In genomic region chr9:72924116-72924790, GRCh38 we compare ENCODE assay signal across 27 cellular contexts. TPM values are rescaled to one million over a fixed set of nuclear protein-coding genes. Genes with fewer than 3 reads are reported as not detected.
A peak's percentile ranks its signal among the peaks of the same experiment; 100 is the strongest.
DNase-seq lines count a peak whose midpoint lies in the region; ATAC-seq, FAIRE-seq and TF ChIP-seq lines count a peak whose summit lies in the region.
"Had no signal": no experiment of that assay in that cellular context is flagged by ENCODE, and none has a peak within 500 bp of the region (broad histone marks: within the 10 kb centered on the region; RNA-seq: fewer than 3 reads in every experiment).

No MANE protein-coding gene starts in this region.

- intact Hi-C loops in endothelial cell of umbilical vein (cut with micrococcal nuclease) = loop anchor here (2.0 kb wide), 5 partner anchors 13 to 159 kb away; no protein-coding TSS in a partner anchor
- intact Hi-C loops in CD8-positive, alpha-beta T cell (cut with DNase I, micrococcal nuclease) = no loop called here

- H3K4me3 ChIP-seq in RWPE2 (ENCODE audit: severe bottlenecking) = no peak overlapping the region
- H3K4me3 ChIP-seq in endothelial cell of umbilical vein (replicated peaks in 1 of 3; ENCODE audit: insufficient read depth in 1 of 3, low read depth in 1 of 3, low read length in 3 of 3) = no peak overlapping the region
- H3K4me3 ChIP-seq in neutrophil (ENCODE audit: low read depth in 1 of 2, low read length in 1 of 2) = no peak overlapping the region
- no peak overlapping the region for H3K4me3 ChIP-seq in CD8-positive, alpha-beta T cell (ENCODE audit: low read depth, low read length)
- H3K4me3 ChIP-seq: GM12878, GM23338, HAP-1, MG63, SJCRH30 had no signal

- ATAC-seq in RWPE2 (ENCODE audit: low read depth) (no peak), GM21786 (IDR thresholded peaks at IDR 0.05; ENCODE audit: unreplicated experiment) (no peak)
- ATAC-seq in CD8-positive, alpha-beta T cell = no peak
- ATAC-seq: GM12878, GM23338, PC-3, Right ventricle myocardium inferior, SK-N-SH treated with all-trans-retinoic acid at 6 μM for 48 hours had no signal

- H3K27ac ChIP-seq in RWPE2 (ENCODE audit: poor library complexity, severe bottlenecking) = peak overlapping the region; percentile 26
- no peak overlapping the region for H3K27ac ChIP-seq in endothelial cell of umbilical vein (ENCODE audit: insufficient read depth, low read depth, low read length)
- H3K27ac ChIP-seq in neutrophil = peak overlapping the region; percentile 77
- H3K27ac ChIP-seq in CD8-positive, alpha-beta T cell (ENCODE audit: low read depth, low read length) = no peak overlapping the region
- H3K27ac ChIP-seq: SJCRH30 had no signal

- H3K36me3 Mint-ChIP-seq in HFFc6 (ENCODE audit: low read depth) = peaks cover 36% of the 10 kb centered on the region
- H3K36me3 Mint-ChIP-seq in CD8-positive, alpha-beta T cell = no peaks in the 10 kb centered on the region
- H3K36me3 Mint-ChIP-seq: CD8-positive, alpha-beta memory T cell had no signal

- no peak overlapping the region for H3K4me2 ChIP-seq in endothelial cell of umbilical vein (ENCODE audit: insufficient read depth, low read length)
- H3K4me2 ChIP-seq: GM23338 had no signal

- H3K27me3 ChIP-seq in RWPE2 (ENCODE audit: insufficient read depth, poor library complexity, severe bottlenecking) = no peaks in the 10 kb centered on the region
- no peaks in the 10 kb centered on the region for H3K27me3 ChIP-seq in endothelial cell of umbilical vein (ENCODE audit: control insufficient read depth in 2 of 2, insufficient read depth in 2 of 2, low read length in 2 of 2)
- H3K27me3 ChIP-seq in neutrophil = no peaks in the 10 kb centered on the region
- no peaks in the 10 kb centered on the region for H3K27me3 ChIP-seq in CD8-positive, alpha-beta T cell (ENCODE audit: insufficient read depth, low read length)
- H3K27me3 ChIP-seq: MG63, SJCRH30 had no signal

- no peaks in the 10 kb centered on the region for H3K27me3 Mint-ChIP-seq in HFFc6 (ENCODE audit: insufficient read depth)
- H3K27me3 Mint-ChIP-seq in CD8-positive, alpha-beta T cell (ENCODE audit: low read depth) = peaks cover under 1% of the 10 kb centered on the region

- no peaks in the 10 kb centered on the region for H3K9me3 Mint-ChIP-seq in HFFc6
- H3K9me3 Mint-ChIP-seq in CD8-positive, alpha-beta T cell = no peaks in the 10 kb centered on the region
- H3K9me3 Mint-ChIP-seq: GM23338 had no signal

- H3K79me2 ChIP-seq in endothelial cell of umbilical vein (ENCODE audit: control insufficient read depth, insufficient read depth, low read length) = no peaks in the 10 kb centered on the region

- H3K9me3 ChIP-seq in RWPE2 (ENCODE audit: severe bottlenecking) = no peaks in the 10 kb centered on the region
- no peaks in the 10 kb centered on the region for H3K9me3 ChIP-seq in endothelial cell of umbilical vein (replicated peaks; ENCODE audit: control insufficient read depth, insufficient read depth, low read length)
- H3K9me3 ChIP-seq in neutrophil = no peaks in the 10 kb centered on the region
- no peaks in the 10 kb centered on the region for H3K9me3 ChIP-seq in CD8-positive, alpha-beta T cell (ENCODE audit: low read length)
- H3K9me3 ChIP-seq: HAP-1, MG63, SJCRH30 had no signal

- no peak for FAIRE-seq in endothelial cell of umbilical vein (lab: Jason Lieb, UNC)
- FAIRE-seq: GM12878 had no signal

- TF ChIP-seq POLR2A in endothelial cell of umbilical vein (IDR thresholded peaks at IDR 0.05; ENCODE audit: low read depth, low read length) = no peak

- H4K20me1 ChIP-seq in endothelial cell of umbilical vein (replicated peaks; ENCODE audit: control insufficient read depth, extremely low read depth, insufficient read depth, low read length) = no peaks in the 10 kb centered on the region

- no peak for TF ChIP-seq CTCF in HFFc6 (IDR thresholded peaks at IDR 0.05)
- TF ChIP-seq CTCF in RWPE2 (IDR thresholded peaks at IDR 0.05; ENCODE audit: poor library complexity, severe bottlenecking) = no peak
- no peak for TF ChIP-seq CTCF in endothelial cell of umbilical vein (IDR thresholded peaks at IDR 0.05; ENCODE audit: extremely low read depth in 1 of 2, insufficient read depth in 1 of 2, low read depth in 1 of 2, low read length in 2 of 2)
- no peak for TF ChIP-seq CTCF in neutrophil (IDR thresholded peaks at IDR 0.05)
- TF ChIP-seq CTCF in CD8-positive, alpha-beta T cell (IDR thresholded peaks at IDR 0.05) = no peak

- dilution Hi-C loops in endothelial cell of umbilical vein (cut with MboI; ENCODE audit: extremely low pct_ligation_motif_present, low sequenced_read_pairs) = no loop called here

- no peaks in the 10 kb centered on the region for H3K9me1 ChIP-seq in endothelial cell of umbilical vein (replicated peaks; ENCODE audit: control insufficient read depth, extremely low read depth, insufficient read depth, low read length)

- H3K9ac ChIP-seq in endothelial cell of umbilical vein (replicated peaks; ENCODE audit: extremely low read depth, insufficient read depth, low read length) = no peak overlapping the region

- peaks cover 39% of the 10 kb centered on the region for H3K4me1 Mint-ChIP-seq in HFFc6 (ENCODE audit: low read depth)
- no peaks in the 10 kb centered on the region for H3K4me1 Mint-ChIP-seq in CD8-positive, alpha-beta T cell (ENCODE audit: low read depth)
- H3K4me1 Mint-ChIP-seq: CD8-positive, alpha-beta memory T cell had no signal

- no peak overlapping the region for H3K4me3 Mint-ChIP-seq in HFFc6
- no peak overlapping the region for H3K4me3 Mint-ChIP-seq in CD8-positive, alpha-beta T cell
- H3K4me3 Mint-ChIP-seq: CD8-positive, alpha-beta memory T cell; GM23338 had no signal

- H2AFZ ChIP-seq in endothelial cell of umbilical vein (ENCODE audit: low read depth, low read length) = no peak overlapping the region

- BruUV-seq in endothelial cell of umbilical vein (replicated peaks; lab: Mats Ljungman, UMichigan) = no TSS peak

- DNase-seq in HFFc6 (no peak), RWPE2 (ENCODE audit: low spot score) (no peak), endothelial cell of umbilical vein (ENCODE audit: low read depth, low spot score) (peak; percentile 16), dedifferentiated amniotic fluid mesenchymal stem cell (ENCODE audit: extremely low spot score) (no peak), MV-4-11 (lab: John Stamatoyannopoulos, UW) (no peak)
- no peak for DNase-seq in CD8-positive, alpha-beta T cell
- DNase-seq: C1 segment of cervical spinal cord; CD8-positive, alpha-beta memory T cell; DMS 273 treated with DMSO at 0.1 percent for 48 hours; DMS79; EL; GDM1; KBM-7; MG63; NCI-H2029; NCI-H2227 treated with DMSO at 0.1 percent for 48 hours; NCI-H510A treated with DMSO at 0.1 percent for 48 hours; NK-92 treated with Interleukin-12 subunit alpha and Interleukin-12 subunit beta, amount 100 ng/mL, for 24 hours; PC-3 had no signal

- CTCF ChIA-PET in endothelial cell of umbilical vein (lab: Charles Lee) = interaction anchor here (1.5 kb wide), 1 partner anchor 98 kb away, joined by 4 read pairs; no protein-coding TSS in a partner anchor
- CTCF ChIA-PET in CD8-positive, alpha-beta T cell (lab: Charles Lee) = no interaction called here

- H3K36me3 ChIP-seq in RWPE2 (ENCODE audit: low read depth) (no peaks in the 10 kb centered on the region), endothelial cell of umbilical vein (ENCODE audit: control insufficient read depth in 2 of 2, extremely low read depth in 1 of 2, insufficient read depth in 2 of 2, low read length in 2 of 2) (peaks cover 0 to 9% of the 10 kb centered on the region in 2 experiments), neutrophil (no peaks in the 10 kb centered on the region)
- no peaks in the 10 kb centered on the region for H3K36me3 ChIP-seq in CD8-positive, alpha-beta T cell (ENCODE audit: insufficient read depth, low read length)
- H3K36me3 ChIP-seq: HAP-1, MG63, SJCRH30 had no signal

- POLR2A ChIA-PET in endothelial cell of umbilical vein (lab: Charles Lee) = no interaction called here
- POLR2A ChIA-PET in CD8-positive, alpha-beta T cell (lab: Charles Lee) = no interaction called here

- peaks cover 9% of the 10 kb centered on the region for H3K4me1 ChIP-seq in RWPE2 (ENCODE audit: insufficient read depth, poor library complexity, severe bottlenecking)
- H3K4me1 ChIP-seq in endothelial cell of umbilical vein (ENCODE audit: control insufficient read depth, extremely low read depth, insufficient read depth, low read length) = peaks cover 16% of the 10 kb centered on the region
- peaks cover 15 to 23% of the 10 kb centered on the region in 2 experiments for H3K4me1 ChIP-seq in neutrophil (ENCODE audit: control insufficient read depth in 1 of 2, insufficient read depth in 1 of 2, low read depth in 1 of 2, low read length in 1 of 2)
- H3K4me1 ChIP-seq in CD8-positive, alpha-beta T cell (ENCODE audit: insufficient read depth, low read length) = no peaks in the 10 kb centered on the region
- H3K4me1 ChIP-seq: HAP-1, SJCRH30 had no signal

- peak overlapping the region; percentile 33; the same call in 1 of the 2 replicates for H3K27ac Mint-ChIP-seq in HFFc6
- H3K27ac Mint-ChIP-seq in CD8-positive, alpha-beta T cell = no peak overlapping the region
- H3K27ac Mint-ChIP-seq: GM23338 had no signal

TF ChIP-seq in endothelial cell of umbilical vein, 7 proteins besides CTCF, POLR2A, EP300 and RAD21:
- TF ChIP-seq MYC (IDR thresholded peaks at IDR 0.05; ENCODE audit: low read depth, low read length) (no peak), JUN (IDR thresholded peaks at IDR 0.05; ENCODE audit: borderline replicate concordance, insufficient read depth, insufficient read length, low read depth) (no peak), EZH2 (IDR thresholded peaks at IDR 0.05; ENCODE audit: borderline replicate concordance, low read depth, low read length, severe bottlenecking) (no peak), POLR2AphosphoS5 (IDR thresholded peaks at IDR 0.05; ENCODE audit: insufficient read depth, low read depth, low read length) (no peak), FOS (IDR thresholded peaks at IDR 0.05; ENCODE audit: borderline replicate concordance, insufficient read depth, low read length) (no peak), GATA2 (IDR thresholded peaks at IDR 0.05; ENCODE audit: insufficient read depth, insufficient read length, low read depth, low read length) (no peak)
- TF ChIP-seq, protein P1, sequence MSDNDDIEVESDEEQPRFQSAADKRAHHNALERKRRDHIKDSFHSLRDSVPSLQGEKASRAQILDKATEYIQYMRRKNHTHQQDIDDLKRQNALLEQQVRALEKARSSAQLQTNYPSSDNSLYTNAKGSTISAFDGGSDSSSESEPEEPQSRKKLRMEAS (IDR thresholded peaks at IDR 0.05; ENCODE audit: insufficient read depth, insufficient read length) = no peak

RNA-seq across cellular contexts. Expression of gene ALDH1A1, which starts 28.6 kb away (rescaled TPM):
- 100 to 1,000 TPM; 166 to 720 (median 656) TPM for total RNA-seq in HFFc6 (2021; fragmentation: NEBNext Ultra II Directional; extraction: Animal tissue kit (Norgen Biotek cat#: 25700))
- total RNA-seq in endothelial cell of umbilical vein = 220 and 287 TPM in 2 replicates
- polyA plus RNA-seq in endothelial cell of umbilical vein = 73.4 and 91.1 TPM in 2 replicates
- polyA plus RNA-seq in endothelial cell of umbilical vein (2011; cell fraction: cytosol; rRNA removed) = 125 and 150 TPM in 2 replicates
- 110 and 121 TPM in 2 replicates for polyA plus RNA-seq in endothelial cell of umbilical vein (2011; cell fraction: nucleus; rRNA removed)
- 120 and 220 TPM in 2 replicates for polyA plus RNA-seq in endothelial cell of umbilical vein (2012)
- 138 and 175 TPM in 2 replicates for polyA minus RNA-seq in endothelial cell of umbilical vein
- polyA minus RNA-seq in endothelial cell of umbilical vein (2011; cell fraction: cytosol; rRNA and poly(A)+ RNA removed) = not detected
- 108 and 116 TPM in 2 replicates for polyA minus RNA-seq in endothelial cell of umbilical vein (2011; cell fraction: nucleus; rRNA and poly(A)+ RNA removed)
- total RNA-seq in CD8-positive, alpha-beta T cell = not detected
- total RNA-seq: PC-3 had no signal
- polyA plus RNA-seq: CD8-positive, alpha-beta memory T cell had no signal

Comparison
In these comparisons a context has a peak if more than half of its experiments do, and no peak if none do; other contexts are left out.
1. H3K27ac ChIP-seq: peak in RWPE2 (single experiment) and neutrophil (single experiment); none in endothelial cell of umbilical vein (single experiment) and CD8-positive, alpha-beta T cell (single experiment).
2. RNA of gene ALDH1A1, which starts 28.6 kb away (total RNA-seq): 166 to 720 TPM in HFFc6 and 220 to 287 TPM in endothelial cell of umbilical vein; not detected in CD8-positive, alpha-beta T cell; every median in the first group is over 100 times any median in the second.